17 cellular contexts compared by ENCODE assay signal in genomic region chr5:159257629-159258283, GRCh38.
"Had no signal": no experiment of that assay in that cellular context is flagged by ENCODE, and none has a peak within 500 bp of the region (broad histone marks: within the 10 kb centered on the region; RNA-seq: fewer than 3 reads in every experiment).

No MANE protein-coding gene starts in this region.

- H3K27ac Mint-ChIP-seq: activated CD8-positive, alpha-beta T cell treated with anti-CD3 and anti-CD28 coated beads, Interleukin-2, amount 10 ng/mL, durations not matched to agents 7 days and 5 days; activated naive CD4-positive, alpha-beta T cell treated with anti-CD3 and anti-CD28 coated beads, Interleukin-2, amount 50 U/mL, for 72 hours; activated T-cell treated with anti-CD3 and anti-CD28 coated beads, Interleukin-2, amount 50 U/mL, for 72 hours; stimulated activated naive B cell treated with anti-CD40 and anti-IgM and Interleukin-4, amounts not matched to agents 10 μg/mL and 1 μg/mL and 100 μg/mL, for 72 hours had no signal

- H3K4me3 ChIP-seq: cardiac muscle cell, gastroesophageal sphincter, lung, ovary, thyroid gland, uterus had no signal

- DNase-seq: activated CD4-positive, alpha-beta T cell treated with anti-CD3 and anti-CD28 coated beads for 4 hours; activated CD8-positive, alpha-beta memory T cell treated with anti-CD3 and anti-CD28 coated beads, Interleukin-2, amount 50 U/mL, for 4 hours; activated CD8-positive, alpha-beta T cell treated with anti-CD3 and anti-CD28 coated beads, Interleukin-2, amount 10 ng/mL, durations not matched to agents 7 days and 5 days; activated gamma-delta T cell; activated T-cell treated with anti-CD3 and anti-CD28 coated beads, Interleukin-2, amount 50 U/mL, for 72 hours; islet precursor cell; midbrain; ovary; stimulated activated naive B cell treated with anti-CD40 and anti-IgM and Interleukin-4, amounts not matched to agents 10 μg/mL and 1 μg/mL and 100 μg/mL, for 72 hours; T-helper 1 cell; thyroid gland; uterus; WERI-Rb-1 had no signal

- ATAC-seq: activated CD8-positive, alpha-beta T cell treated with anti-CD3 and anti-CD28 coated beads, Interleukin-2, amount 10 ng/mL, durations not matched to agents 7 days and 5 days; activated naive CD4-positive, alpha-beta T cell treated with anti-CD3 and anti-CD28 coated beads, Interleukin-2, amount 50 U/mL, for 72 hours; activated T-cell treated with anti-CD3 and anti-CD28 coated beads, Interleukin-2, amount 50 U/mL, for 72 hours; gastroesophageal sphincter; stimulated activated naive B cell treated with anti-CD40 and anti-IgM and Interleukin-4, amounts not matched to agents 10 μg/mL and 1 μg/mL and 100 μg/mL, for 72 hours had no signal

- H3K9me3 ChIP-seq: gastroesophageal sphincter, ovary, thyroid gland, uterus had no signal

- H3K4me1 ChIP-seq: uterus had no signal

- H3K9me3 Mint-ChIP-seq: stimulated activated naive B cell treated with anti-CD40 and anti-IgM and Interleukin-4, amounts not matched to agents 10 μg/mL and 1 μg/mL and 100 μg/mL, for 72 hours had no signal

- H3K36me3 ChIP-seq: cardiac muscle cell, gastroesophageal sphincter, ovary, thyroid gland, uterus, WERI-Rb-1 had no signal

- H3K4me3 Mint-ChIP-seq: activated CD8-positive, alpha-beta T cell treated with anti-CD3 and anti-CD28 coated beads, Interleukin-2, amount 10 ng/mL, durations not matched to agents 7 days and 5 days; activated T-cell treated with anti-CD3 and anti-CD28 coated beads, Interleukin-2, amount 50 U/mL, for 72 hours; stimulated activated naive B cell treated with anti-CD40 and anti-IgM and Interleukin-4, amounts not matched to agents 10 μg/mL and 1 μg/mL and 100 μg/mL, for 72 hours had no signal

- H3K27ac ChIP-seq: cardiac muscle cell, gastroesophageal sphincter, ovary, thyroid gland, uterus, WERI-Rb-1 had no signal

- H3K27me3 ChIP-seq: ovary, thyroid gland, uterus had no signal
